1 cellular context compared by ENCODE assay signal in the genomic region with DNA sequence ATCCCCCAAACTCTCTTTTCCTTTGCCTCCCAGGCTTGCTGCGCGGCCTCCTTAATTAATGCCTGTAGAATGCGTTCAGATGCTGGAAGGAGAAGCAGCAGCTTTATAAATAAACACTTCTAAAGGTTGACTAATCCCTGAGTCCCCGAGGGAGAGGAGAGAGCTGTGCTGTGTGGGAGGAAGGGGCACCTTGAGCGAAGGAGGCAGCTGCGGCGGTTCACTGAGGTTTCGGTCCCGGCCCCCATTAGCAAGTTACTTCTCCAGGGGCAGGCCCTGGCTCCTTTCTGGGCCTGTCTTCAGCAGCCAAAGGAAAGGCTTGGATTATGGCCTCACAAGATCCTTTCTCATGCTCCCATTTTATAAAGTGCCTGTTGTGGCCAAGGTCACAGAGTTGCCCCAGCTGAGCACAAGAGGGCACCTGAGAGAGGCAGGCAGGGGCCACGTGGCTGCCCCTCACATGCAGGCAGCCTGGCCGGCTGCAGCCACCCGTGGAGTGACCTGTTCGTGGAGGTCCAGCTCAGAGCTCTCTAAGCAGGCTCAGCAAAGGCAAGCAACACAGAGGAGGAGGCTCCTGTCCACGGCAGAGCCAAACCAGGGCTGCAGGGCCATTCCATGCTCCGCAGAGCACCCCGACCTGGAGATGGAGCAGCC.
TF ChIP-seq lines count a peak whose summit lies in the region.

No MANE protein-coding gene starts in this region.

TF ChIP-seq in HEK293, 187 proteins besides CTCF, POLR2A, EP300 and RAD21 (continued from another document):
- TF ChIP-seq ZFHX2 (tag by site-specific recombination; conservative IDR thresholded peaks at IDR 0.05): peak; percentile 39; the same call in 1 of the 2 replicates
- TF ChIP-seq SCRT2 (tag by site-specific recombination; IDR thresholded peaks at IDR 0.05): peak; percentile 58
- TF ChIP-seq ZNF302 (tag by site-specific recombination; IDR thresholded peaks at IDR 0.05; ENCODE audit: low read depth): no peak
- no peak for TF ChIP-seq ZBTB17 (tag by site-specific recombination; IDR thresholded peaks at IDR 0.05)
- peak; percentile 71 for TF ChIP-seq OSR2 (tag by site-specific recombination; IDR thresholded peaks at IDR 0.05)
- TF ChIP-seq ZNF394 (tag by site-specific recombination; IDR thresholded peaks at IDR 0.05; ENCODE audit: borderline replicate concordance): peak; percentile 75; the same call in 1 of the 2 replicates
- peak; percentile 37; the same call in 1 of the 2 replicates for TF ChIP-seq EGR2 (tag by site-specific recombination; IDR thresholded peaks at IDR 0.05; ENCODE audit: low read depth)
TF ChIP-seq in HEK293: peak in this region for 9.
